In genomic region chr4:159444668-159445067, GRCh38 we compare ENCODE assay signal across 16 cellular contexts.
DNase-seq lines count a peak whose midpoint lies in the region; ATAC-seq and TF ChIP-seq lines count a peak whose summit lies in the region.
"Had no signal": no experiment of that assay in that cellular context is flagged by ENCODE, and none has a peak within 500 bp of the region (broad histone marks: within the 10 kb centered on the region; RNA-seq: fewer than 3 reads in every experiment).

No MANE protein-coding gene starts in this region.

- H3K9me3 ChIP-seq in cardiac muscle cell (ENCODE audit: low read depth) (no peaks in the 10 kb centered on the region), heart right ventricle (no peaks in the 10 kb centered on the region), RWPE2 (ENCODE audit: severe bottlenecking) (no peaks in the 10 kb centered on the region)
- H3K9me3 ChIP-seq: pancreas had no signal

- no peak overlapping the region for H3K27ac ChIP-seq in cardiac muscle cell
- H3K27ac ChIP-seq in heart right ventricle, result no peak overlapping the region
- H3K27ac ChIP-seq in RWPE2 (ENCODE audit: poor library complexity, severe bottlenecking), result no peak overlapping the region
- H3K27ac ChIP-seq: pancreas, RWPE1 had no signal

- TF ChIP-seq CTCF in cardiac muscle cell (IDR thresholded peaks at IDR 0.05; ENCODE audit: low read depth, low read length), result peak; percentile 18
- no peak for TF ChIP-seq CTCF in heart right ventricle (IDR thresholded peaks at IDR 0.05)
- peak; percentile 10 for TF ChIP-seq CTCF in RWPE2 (IDR thresholded peaks at IDR 0.05; ENCODE audit: poor library complexity, severe bottlenecking)
- TF ChIP-seq CTCF in fibroblast of pulmonary artery (IDR thresholded peaks at IDR 0.05; ENCODE audit: low read length, missing control alignments), result peak; percentile 24

- DNase-seq in cardiac muscle cell (ENCODE audit: low read depth in 1 of 2, low spot score in 1 of 2), result peak in 1 of 2 donors; percentile 35
- no peak for DNase-seq in heart right ventricle
- DNase-seq in RWPE2 (ENCODE audit: low spot score), result no peak
- peak; percentile 23 for DNase-seq in fibroblast of pulmonary artery (ENCODE audit: low read depth)
- no peak for DNase-seq in GOT3 (lab: John Stamatoyannopoulos, UW)
- no peak for DNase-seq in NCI-H82 treated with DMSO at 0.1 percent for 48 hours (lab: John Stamatoyannopoulos, UW; ENCODE audit: unreplicated experiment)
- DNase-seq in effector CD4-positive, alpha-beta T cell, result no peak
- no peak for DNase-seq in naive thymus-derived CD8-positive, alpha-beta T cell
- DNase-seq: NCI-H1048, pancreas, T-helper 9 cell had no signal

- POLR2A ChIA-PET in naive thymus-derived CD8-positive, alpha-beta T cell (lab: Charles Lee), result no interaction called here

- H3K4me1 ChIP-seq in cardiac muscle cell (ENCODE audit: low read depth), result peaks cover 9% of the 10 kb centered on the region
- H3K4me1 ChIP-seq in heart right ventricle, result peaks cover 2 to 18% (median 10%) of the 10 kb centered on the region in 9 donors
- H3K4me1 ChIP-seq in RWPE2 (ENCODE audit: insufficient read depth, poor library complexity, severe bottlenecking), result peaks cover 2% of the 10 kb centered on the region
- H3K4me1 ChIP-seq: pancreas had no signal

- peaks cover 0 to 9% (median 0%) of the 10 kb centered on the region in 9 donors for H3K9me3 Mint-ChIP-seq in naive thymus-derived CD8-positive, alpha-beta T cell
- H3K9me3 Mint-ChIP-seq: activated T-helper 17 cell treated with anti-CD3 and anti-CD28 coated beads, Interleukin-2, amount 50 U/mL, for 72 hours; memory B cell; type B pancreatic cell had no signal

- H3K4me1 Mint-ChIP-seq in naive thymus-derived CD8-positive, alpha-beta T cell, result no peaks in the 10 kb centered on the region
- H3K4me1 Mint-ChIP-seq: activated T-helper 17 cell treated with anti-CD3 and anti-CD28 coated beads, Interleukin-2, amount 50 U/mL, for 72 hours had no signal

- no peak overlapping the region for H3K4me3 ChIP-seq in cardiac muscle cell
- H3K4me3 ChIP-seq in heart right ventricle, result no peak overlapping the region
- H3K4me3 ChIP-seq in RWPE2 (ENCODE audit: severe bottlenecking), result no peak overlapping the region
- no peak overlapping the region for H3K4me3 ChIP-seq in fibroblast of pulmonary artery (replicated peaks; ENCODE audit: low read depth, low read length)
- H3K4me3 ChIP-seq: GM12878, pancreas had no signal

- ATAC-seq in heart right ventricle (no peak), RWPE2 (ENCODE audit: low read depth) (0 out of 3 replicates have a peak, but pooled peaks have one; percentile 35)
- no peak for ATAC-seq in naive thymus-derived CD8-positive, alpha-beta T cell
- ATAC-seq: activated T-helper 17 cell treated with anti-CD3 and anti-CD28 coated beads, Interleukin-2, amount 50 U/mL, for 72 hours; GM12878; pancreas had no signal

- no peaks in the 10 kb centered on the region for H3K36me3 ChIP-seq in cardiac muscle cell
- H3K36me3 ChIP-seq in heart right ventricle, result no peaks in the 10 kb centered on the region
- no peaks in the 10 kb centered on the region for H3K36me3 ChIP-seq in RWPE2 (ENCODE audit: low read depth)
- H3K36me3 ChIP-seq: pancreas had no signal

- peaks cover 5 to 23% (median 9%) of the 10 kb centered on the region in 5 donors for H3K27me3 Mint-ChIP-seq in naive thymus-derived CD8-positive, alpha-beta T cell
- H3K27me3 Mint-ChIP-seq: type B pancreatic cell had no signal

- intact Hi-C loops in heart right ventricle (cut with DNase I), result loop anchor here in 9 of 10 donors (5.0 to 10.0 kb wide), 16 partner anchors 42 to 722 kb away; partner anchors contain the start of genes PPID (in 5 of the 9) and RAPGEF2 (in 1 of the 9)

- no peaks in the 10 kb centered on the region for H3K36me3 Mint-ChIP-seq in naive thymus-derived CD8-positive, alpha-beta T cell
- H3K36me3 Mint-ChIP-seq: memory B cell, type B pancreatic cell had no signal

- H3K4me3 Mint-ChIP-seq in naive thymus-derived CD8-positive, alpha-beta T cell, result no peak overlapping the region
- H3K4me3 Mint-ChIP-seq: activated T-helper 17 cell treated with anti-CD3 and anti-CD28 coated beads, Interleukin-2, amount 50 U/mL, for 72 hours; memory B cell; type B pancreatic cell had no signal

- H3K27ac Mint-ChIP-seq in naive thymus-derived CD8-positive, alpha-beta T cell, result no peak overlapping the region
- H3K27ac Mint-ChIP-seq: activated T-helper 17 cell treated with anti-CD3 and anti-CD28 coated beads, Interleukin-2, amount 50 U/mL, for 72 hours; memory B cell; type B pancreatic cell had no signal

- 41 to 44% methylated on average over 1 of the region's 1 CpG for WGBS in heart right ventricle, 2 donors

- H3K27me3 ChIP-seq in cardiac muscle cell (no peaks in the 10 kb centered on the region), heart right ventricle (no peaks in the 10 kb centered on the region), RWPE2 (ENCODE audit: insufficient read depth, poor library complexity, severe bottlenecking) (no peaks in the 10 kb centered on the region)
- H3K27me3 ChIP-seq: pancreas had no signal

Comparison
In these comparisons a context has a peak if more than half of its experiments do, and no peak if none do; other contexts are left out.
1. CTCF ChIP-seq: peak in cardiac muscle cell (single experiment), RWPE2 (single experiment) and fibroblast of pulmonary artery (single experiment); none in heart right ventricle (0 of 9).